ENCODE assay signal across 11 cellular contexts in genomic region chr16:66844009-66844341, GRCh38. TPM values are rescaled to one million over a fixed set of nuclear protein-coding genes. Genes with fewer than 3 reads are reported as not detected.
DNase-seq lines count a peak whose midpoint lies in the region; ATAC-seq and TF ChIP-seq lines count a peak whose summit lies in the region.
"Had no signal": no experiment of that assay in that cellular context is flagged by ENCODE, and none has a peak within 500 bp of the region (broad histone marks: within the 10 kb centered on the region; RNA-seq: fewer than 3 reads in every experiment).

No MANE protein-coding gene starts in this region.

- no peak overlapping the region for H3K27ac ChIP-seq in GM23338 (ENCODE audit: low read depth)
- H3K27ac ChIP-seq in WERI-Rb-1 = no peak overlapping the region
- H3K27ac ChIP-seq in iPS-18a (ENCODE audit: low read length) = no peak overlapping the region
- H3K27ac ChIP-seq in sigmoid colon = no peak overlapping the region

- no peak for TF ChIP-seq POLR2A in sigmoid colon (IDR thresholded peaks at IDR 0.05)

- DNase-seq in GM23338 (ENCODE audit: low spot score) = peak; percentile 73
- no peak for DNase-seq in WERI-Rb-1
- DNase-seq in sigmoid colon = no peak
- DNase-seq in OCI-M1 (lab: John Stamatoyannopoulos, UW) = no peak
- DNase-seq in Ammon's horn (ENCODE audit: low spot score) = no peak
- DNase-seq: hippocampal formation; NK-92 treated with Interleukin-12 subunit alpha and Interleukin-12 subunit beta, amount 100 ng/mL, for 24 hours; stimulated activated naive CD4-positive, alpha-beta T cell treated with Interleukin-2 at 50 U/mL for 16 hours had no signal

- TF ChIP-seq CTCF in GM23338 (conservative IDR thresholded peaks at IDR 0.05; ENCODE audit: low read depth in 2 of 2) (no peak), WERI-Rb-1 (IDR thresholded peaks at IDR 0.05; ENCODE audit: low read depth, low read length) (no peak), sigmoid colon (IDR thresholded peaks at IDR 0.05) (no peak)

- peak overlapping the region; percentile 76 for H3K4me3 Mint-ChIP-seq in GM23338

- intact Hi-C loops in sigmoid colon (cut with DNase I) = no loop called here

- 8 to 18% methylated on average over 14 of the region's 14 CpGs for WGBS in sigmoid colon, 2 donors

- peaks cover 16% of the 10 kb centered on the region for H3K4me1 Mint-ChIP-seq in GM23338

- H3K4me1 ChIP-seq in GM23338 (ENCODE audit: insufficient read depth) (no peaks in the 10 kb centered on the region; the same call in 1 of the 2 replicates), iPS-18a (ENCODE audit: control insufficient read depth, low read depth, low read length) (no peaks in the 10 kb centered on the region), sigmoid colon (peaks cover 0 to 16% (median 15%) of the 10 kb centered on the region in 4 donors)

- H3K27me3 Mint-ChIP-seq in GM23338 (ENCODE audit: insufficient read depth, low read depth, poor library complexity) = peaks cover 40% of the 10 kb centered on the region

- no peaks in the 10 kb centered on the region for H3K9me3 ChIP-seq in WERI-Rb-1 (ENCODE audit: severe bottlenecking)
- H3K9me3 ChIP-seq in iPS-18a (ENCODE audit: control insufficient read depth, low read depth, low read length) = no peaks in the 10 kb centered on the region
- no peaks in the 10 kb centered on the region for H3K9me3 ChIP-seq in sigmoid colon

- H3K9me3 Mint-ChIP-seq in GM23338 = no peaks in the 10 kb centered on the region; the same call in 2 of the 3 replicates

- TF ChIP-seq EP300 in sigmoid colon (IDR thresholded peaks at IDR 0.05) = no peak

- H3K4me2 ChIP-seq in GM23338 = peak overlapping the region; percentile 86

- ATAC-seq in GM23338 (no peak; the same call in 2 of the 3 replicates), HG03039 (IDR thresholded peaks at IDR 0.05; ENCODE audit: unreplicated experiment) (no peak)

- H3K4me3 ChIP-seq in GM23338 (peak overlapping the region; percentile 69), WERI-Rb-1 (ENCODE audit: low read depth, low read length) (peak overlapping the region; percentile 61), iPS-18a (ENCODE audit: low read length) (peak overlapping the region; percentile 64), sigmoid colon (peak overlapping the region in 3 of 4 donors; percentile 33 to 54 (median 43))

- H3K36me3 ChIP-seq in GM23338 (ENCODE audit: insufficient read depth) (no peaks in the 10 kb centered on the region), WERI-Rb-1 (no peaks in the 10 kb centered on the region), iPS-18a (ENCODE audit: control insufficient read depth, low read depth, low read length) (no peaks in the 10 kb centered on the region), sigmoid colon (no peaks in the 10 kb centered on the region)

- H3K79me2 ChIP-seq in GM23338 (replicated peaks; ENCODE audit: insufficient read depth) = no peaks in the 10 kb centered on the region

- H3K36me3 Mint-ChIP-seq in GM23338 (ENCODE audit: low read depth) = no peaks in the 10 kb centered on the region

- H3K27me3 ChIP-seq in GM23338 (ENCODE audit: insufficient read depth) (peaks cover 51% of the 10 kb centered on the region), WERI-Rb-1 (ENCODE audit: insufficient read depth, low read depth, severe bottlenecking) (peaks cover 18% of the 10 kb centered on the region), iPS-18a (ENCODE audit: control insufficient read depth, insufficient read depth, low read length) (peaks cover 63% of the 10 kb centered on the region), sigmoid colon (peaks cover 20 to 38% (median 23%) of the 10 kb centered on the region in 3 donors)

- 0 out of 2 replicates have a peak, but pooled peaks cover 6% of the 10 kb centered on the region for H3F3A ChIP-seq in GM23338 (replicated peaks; ENCODE audit: low read depth)

- H3K9ac ChIP-seq in iPS-18a (ENCODE audit: low read length) = no peak overlapping the region

- H3K27ac Mint-ChIP-seq in GM23338 = no peak overlapping the region

- H4K20me1 ChIP-seq in GM23338 (replicated peaks; ENCODE audit: insufficient read depth) = no peaks in the 10 kb centered on the region

- H3K9me2 ChIP-seq in GM23338 (ENCODE audit: insufficient read depth) = no peaks in the 10 kb centered on the region; the same call in 1 of the 2 replicates

- H2AFZ ChIP-seq in GM23338 = peak overlapping the region; percentile 99

TF ChIP-seq in GM23338, 12 proteins besides CTCF, POLR2A, EP300 and RAD21:
- TF ChIP-seq ZNF462 (CRISPR knock-in tag; IDR thresholded peaks at IDR 0.05) (no peak), POLR2AphosphoS5 (IDR thresholded peaks at IDR 0.05; ENCODE audit: low read depth) (peak; percentile 21; the same call in 1 of the 2 replicates)

RNA-seq across cellular contexts. Expression of gene CA7, which starts 0.2 kb away (rescaled TPM):
- total RNA-seq in GM23338 (2014; rRNA removed; shearing (Covaris generic)) = 2.5 and 2.8 TPM in 2 replicates
- polyA plus RNA-seq in GM23338 (2016; fragmentation: Nextera tagmentation; extraction: Ambion mirVana) (2.1 and 2.6 TPM in 2 replicates), sigmoid colon (100 to 1,000 TPM; 112 to 188 (median 154) TPM)
- 1 to 10 TPM in 1 of 4 donors, not detected in 3; 1.9 TPM for total RNA-seq in sigmoid colon
- total RNA-seq: skeletal muscle tissue had no signal

RNA-seq across cellular contexts. Expression of gene NAE1, which starts 13.2 kb away (rescaled TPM):
- total RNA-seq in GM23338 (2014; rRNA removed; shearing (Covaris generic)) = 139 and 160 TPM in 2 replicates
- polyA plus RNA-seq in GM23338 (2016; fragmentation: Nextera tagmentation; extraction: Ambion mirVana) (204 and 209 TPM in 2 replicates), sigmoid colon (10 to 100 TPM; 34.8 to 48.8 (median 35.9) TPM)
- total RNA-seq in sigmoid colon = 10 to 100 TPM; 34.6 to 58.3 (median 46.9) TPM

RNA-seq across cellular contexts. Expression of gene PDP2, which starts 36.3 kb away (rescaled TPM):
- total RNA-seq in GM23338 (2014; rRNA removed; shearing (Covaris generic)) = 23.2 and 37.9 TPM in 2 replicates
- polyA plus RNA-seq in GM23338 (2016; fragmentation: Nextera tagmentation; extraction: Ambion mirVana) (8.2 and 9.0 TPM in 2 replicates), sigmoid colon (1 to 10 TPM; 3.0 to 6.1 (median 5.1) TPM)
- total RNA-seq in sigmoid colon = 1 to 10 TPM; 2.6 to 8.3 (median 4.7) TPM

RNA-seq across cellular contexts. Expression of gene TERB1, which starts 42.6 kb away (rescaled TPM):
- total RNA-seq in GM23338 (2014; rRNA removed; shearing (Covaris generic)) = not detected in 2 replicates
- polyA plus RNA-seq in GM23338 (2016; fragmentation: Nextera tagmentation; extraction: Ambion mirVana) = not detected in 2 replicates
- under 1 TPM in 1 of 4 donors, not detected in 3; under 0.01 TPM for total RNA-seq in sigmoid colon
- under 1 TPM in 1 of 3 donors, not detected in 2; 0.03 TPM for polyA plus RNA-seq in sigmoid colon
- total RNA-seq: skeletal muscle tissue had no signal
